In genomic region chr12:131049002-131049401, GRCh38 we compare ENCODE assay signal across 24 cellular contexts.
A peak's percentile ranks its signal among the peaks of the same experiment; 100 is the strongest.
DNase-seq lines count a peak whose midpoint lies in the region; ATAC-seq and TF ChIP-seq lines count a peak whose summit lies in the region.
"Had no signal": no experiment of that assay in that cellular context is flagged by ENCODE, and none has a peak within 500 bp of the region (broad histone marks: within the 10 kb centered on the region; RNA-seq: fewer than 3 reads in every experiment).

No MANE protein-coding gene starts in this region.

- H3K27me3 Mint-ChIP-seq in type B pancreatic cell = peaks cover 4% of the 10 kb centered on the region
- H3K27me3 Mint-ChIP-seq: CD4-positive, alpha-beta T cell had no signal

- TF ChIP-seq POLR2A in heart left ventricle (IDR thresholded peaks at IDR 0.05) = no peak

- no peaks in the 10 kb centered on the region for H3K27me3 ChIP-seq in heart left ventricle
- H3K27me3 ChIP-seq in left lung = no peaks in the 10 kb centered on the region
- H3K27me3 ChIP-seq in parathyroid adenoma (ENCODE audit: control insufficient read depth, insufficient read depth, low read length) = no peaks in the 10 kb centered on the region
- H3K27me3 ChIP-seq: MG63 had no signal

- peak overlapping the region; percentile 91 for H3K27ac Mint-ChIP-seq in type B pancreatic cell
- H3K27ac Mint-ChIP-seq: CD4-positive, alpha-beta T cell; H9 had no signal

- WGBS in heart left ventricle, 4 donors = 80 to 94% (median 93%) methylated on average over 11 of the region's 11 CpGs

- peaks cover 0 to 10% (median 0%) of the 10 kb centered on the region in 9 donors for H3K36me3 ChIP-seq in heart left ventricle
- H3K36me3 ChIP-seq in left lung = peaks cover 0 to 5% of the 10 kb centered on the region in 2 donors
- no peaks in the 10 kb centered on the region for H3K36me3 ChIP-seq in parathyroid adenoma (ENCODE audit: control insufficient read depth, insufficient read depth, low read length)
- H3K36me3 ChIP-seq: MG63 had no signal

- H3K9me3 ChIP-seq in heart left ventricle = no peaks in the 10 kb centered on the region
- no peaks in the 10 kb centered on the region for H3K9me3 ChIP-seq in left lung
- H3K9me3 ChIP-seq in parathyroid adenoma (ENCODE audit: control insufficient read depth, low read length) = no peaks in the 10 kb centered on the region
- H3K9me3 ChIP-seq: Caco-2, MG63 had no signal

- H3K9ac ChIP-seq in parathyroid adenoma = no peak overlapping the region

- H3K4me3 Mint-ChIP-seq in type B pancreatic cell = peak overlapping the region; percentile 31
- H3K4me3 Mint-ChIP-seq: CD4-positive, alpha-beta T cell; H9 had no signal

- peaks cover 4 to 37% (median 26%) of the 10 kb centered on the region in 12 donors for H3K4me1 ChIP-seq in heart left ventricle
- peaks cover 0 to 8% of the 10 kb centered on the region in 2 donors for H3K4me1 ChIP-seq in left lung
- no peaks in the 10 kb centered on the region for H3K4me1 ChIP-seq in parathyroid adenoma
- H3K4me1 ChIP-seq: Caco-2 had no signal

- TF ChIP-seq CTCF in heart left ventricle (IDR thresholded peaks at IDR 0.05) (no peak), left lung (IDR thresholded peaks at IDR 0.05) (no peak), parathyroid adenoma (IDR thresholded peaks at IDR 0.05) (no peak), type B pancreatic cell (conservative IDR thresholded peaks at IDR 0.05) (no peak)

- no peaks in the 10 kb centered on the region for H3K9me3 Mint-ChIP-seq in type B pancreatic cell
- H3K9me3 Mint-ChIP-seq: CD4-positive, alpha-beta T cell had no signal

- no peaks in the 10 kb centered on the region for H3K36me3 Mint-ChIP-seq in type B pancreatic cell

- ATAC-seq in heart left ventricle (no peak), left lung (no peak)

- no peak for DNase-seq in heart left ventricle
- no peak for DNase-seq in cardiac septum (ENCODE audit: low spot score)
- DNase-seq in left lung = peak; percentile 27 to 50
- no peak for DNase-seq in type B pancreatic cell (ENCODE audit: extremely low spot score, unreplicated experiment)
- no peak for DNase-seq in NCI-H510A (lab: John Stamatoyannopoulos, UW)
- DNase-seq in NCI-H69 (lab: John Stamatoyannopoulos, UW) = no peak
- DNase-seq in Kasumi-1 (lab: John Stamatoyannopoulos, UW) = no peak
- DNase-seq: 8988T; Caco-2; CD4-positive, alpha-beta T cell; H9; IMR-90; Karpas-422; MG63; NCI-H1092; NCI-H146; NCI-H2029 treated with DMSO at 0.1 percent for 48 hours; NCI-H2171; NCI-H446; NCI-H748 treated with DMSO at 0.1 percent for 48 hours; NK-92 treated with Interleukin-12 subunit alpha and Interleukin-12 subunit beta, amount 100 ng/mL, for 24 hours; SIG-M5 had no signal

- peaks cover 5% of the 10 kb centered on the region for H3K4me1 Mint-ChIP-seq in type B pancreatic cell (ENCODE audit: unreplicated experiment)

- H3K27ac ChIP-seq in heart left ventricle = peak overlapping the region in 11 of 12 donors; percentile 34 to 93 (median 75)
- H3K27ac ChIP-seq in left lung = peak overlapping the region in 1 of 2 donors; percentile 13
- H3K27ac ChIP-seq in parathyroid adenoma = peak overlapping the region; percentile 39
- H3K27ac ChIP-seq: HL-60 had no signal

- H3K79me2 ChIP-seq in parathyroid adenoma = no peaks in the 10 kb centered on the region

- intact Hi-C loops in heart left ventricle (cut with DNase I) (loop anchor here in 1 of 10 donors (5.0 kb wide), 1 partner anchor 38 kb away; no protein-coding TSS in a partner anchor), cardiac septum (cut with DNase I) (no loop called here), left lung (cut with DNase I) (no loop called here)

- no peak overlapping the region for H3K4me3 ChIP-seq in heart left ventricle
- H3K4me3 ChIP-seq in left lung = no peak overlapping the region
- H3K4me3 ChIP-seq in parathyroid adenoma (ENCODE audit: low read depth, low read length) = no peak overlapping the region
- H3K4me3 ChIP-seq: MG63 had no signal

- H2AFZ ChIP-seq in parathyroid adenoma = no peak overlapping the region

- no peak overlapping the region for H3K4me2 ChIP-seq in parathyroid adenoma (ENCODE audit: low read length)

Comparison
In these comparisons a context has a peak if more than half of its experiments do, and no peak if none do; other contexts are left out.
1. DNase-seq: peak in left lung (2 of 2); none in heart left ventricle (0 of 5), cardiac septum (single experiment), type B pancreatic cell (single experiment), NCI-H510A (single experiment), NCI-H69 (single experiment) and Kasumi-1 (0 of 2).